26 cellular contexts compared by ENCODE assay signal in the genomic region with DNA sequence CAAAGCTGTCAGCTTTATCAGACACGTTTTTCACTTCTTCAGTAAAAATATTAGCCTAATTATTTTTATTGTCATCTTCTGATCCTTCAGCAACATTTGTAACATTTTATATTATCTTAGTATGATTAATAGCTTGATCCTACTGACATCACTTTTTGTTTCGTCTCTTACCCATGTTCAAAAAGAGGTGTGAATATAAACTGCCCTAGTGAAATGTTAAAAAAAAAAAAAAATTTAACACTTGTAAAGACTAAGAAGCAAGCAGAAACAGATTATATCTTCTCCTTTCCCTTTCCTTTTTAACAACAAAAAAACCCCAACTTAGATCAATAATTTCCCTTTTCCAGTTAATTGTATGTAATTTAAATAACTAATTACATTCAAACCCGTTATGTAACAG. TPM values are rescaled to one million over a fixed set of nuclear protein-coding genes. Genes with fewer than 3 reads are reported as not detected.
DNase-seq lines count a peak whose midpoint lies in the region; ATAC-seq, FAIRE-seq and TF ChIP-seq lines count a peak whose summit lies in the region.
"Had no signal": no experiment of that assay in that cellular context is flagged by ENCODE, and none has a peak within 500 bp of the region (broad histone marks: within the 10 kb centered on the region; RNA-seq: fewer than 3 reads in every experiment).

No MANE protein-coding gene starts in this region.

- intact Hi-C loops in activated CD4-positive, alpha-beta T cell treated with anti-CD3 and anti-CD28 coated beads, Interleukin-2, amount 10 ng/mL, durations not matched to agents 24 days and 14 days (cut with micrococcal nuclease) = no loop called here

- no peak overlapping the region for H2AFZ ChIP-seq in osteoblast (ENCODE audit: low read length)
- H2AFZ ChIP-seq: GM23248 had no signal

- TF ChIP-seq CTCF in foreskin fibroblast (IDR thresholded peaks at IDR 0.05; ENCODE audit: low read depth, low read length) (no peak), osteoblast (IDR thresholded peaks at IDR 0.05; ENCODE audit: extremely low read depth, low read depth, low read length) (no peak)

- H3K27ac Mint-ChIP-seq in activated CD4-positive, alpha-beta T cell treated with anti-CD3 and anti-CD28 coated beads, Interleukin-2, amount 10 ng/mL, durations not matched to agents 24 days and 14 days = peak overlapping the region; percentile 25
- H3K27ac Mint-ChIP-seq in central memory CD8-positive, alpha-beta T cell (ENCODE audit: low read depth) = peak overlapping the region; percentile 90
- H3K27ac Mint-ChIP-seq: CD14-positive monocyte; CD4-positive, alpha-beta T cell had no signal

- FAIRE-seq in A204.1 (lab: Jason Lieb, UNC) = peak; percentile 67
- FAIRE-seq: A549, D721Med, GM19239, H1 had no signal

- peaks cover 40% of the 10 kb centered on the region for H3K36me3 Mint-ChIP-seq in activated CD4-positive, alpha-beta T cell treated with anti-CD3 and anti-CD28 coated beads, Interleukin-2, amount 10 ng/mL, durations not matched to agents 24 days and 14 days (ENCODE audit: low read depth)
- peaks cover 8% of the 10 kb centered on the region for H3K36me3 Mint-ChIP-seq in central memory CD8-positive, alpha-beta T cell (ENCODE audit: insufficient read depth)

- no peak overlapping the region for H3K27ac ChIP-seq in osteoblast (ENCODE audit: low read depth, low read length)
- H3K27ac ChIP-seq: 22Rv1; A549; BLaER1 treated with 17β-estradiol and CSF1 and Interleukin-3, amounts not matched to agents 10 nM and 100 nM; GM23248 had no signal

- H3K27me3 Mint-ChIP-seq in activated CD4-positive, alpha-beta T cell treated with anti-CD3 and anti-CD28 coated beads, Interleukin-2, amount 10 ng/mL, durations not matched to agents 24 days and 14 days = no peaks in the 10 kb centered on the region
- no peaks in the 10 kb centered on the region for H3K27me3 Mint-ChIP-seq in central memory CD8-positive, alpha-beta T cell
- H3K27me3 Mint-ChIP-seq: CD4-positive, alpha-beta T cell; CD8-positive, alpha-beta memory T cell had no signal

- no peaks in the 10 kb centered on the region for H3K9me3 ChIP-seq in osteoblast (ENCODE audit: low read depth, low read length)
- H3K9me3 ChIP-seq: A549; BE2C; BLaER1 treated with 17β-estradiol and CSF1 and Interleukin-3, amounts not matched to agents 10 nM and 100 nM had no signal

- H3K4me3 ChIP-seq in foreskin fibroblast (ENCODE audit: low read depth in 1 of 2, low read length in 2 of 2) (no peak overlapping the region), osteoblast (ENCODE audit: insufficient read depth, low read length) (no peak overlapping the region)
- H3K4me3 ChIP-seq: A549; BLaER1 treated with 17β-estradiol and CSF1 and Interleukin-3, amounts not matched to agents 10 nM and 100 nM; GM12878; GM23248 had no signal

- H3K36me3 ChIP-seq in osteoblast (ENCODE audit: insufficient read depth, low read length) = peaks cover 5% of the 10 kb centered on the region

- H4K20me1 ChIP-seq in osteoblast (ENCODE audit: insufficient read depth, low read length) = no peaks in the 10 kb centered on the region
- H4K20me1 ChIP-seq: BLaER1 treated with 17β-estradiol and CSF1 and Interleukin-3, amounts not matched to agents 10 nM and 100 nM had no signal

- H3K79me2 ChIP-seq in osteoblast (ENCODE audit: insufficient read depth, low read length) = no peaks in the 10 kb centered on the region

- H3K4me2 ChIP-seq in osteoblast (ENCODE audit: insufficient read depth, low read length) = no peak overlapping the region
- H3K4me2 ChIP-seq: A549; BLaER1 treated with 17β-estradiol and CSF1 and Interleukin-3, amounts not matched to agents 10 nM and 100 nM had no signal

- no peak for DNase-seq in activated CD4-positive, alpha-beta T cell treated with anti-CD3 and anti-CD28 coated beads, Interleukin-2, amount 10 ng/mL, durations not matched to agents 24 days and 14 days
- DNase-seq in activated CD4-positive, alpha-beta T cell treated with anti-CD3 and anti-CD28 coated beads for 1 hour = no peak
- no peak for DNase-seq in central memory CD8-positive, alpha-beta T cell (ENCODE audit: low spot score in 2 of 2)
- DNase-seq in foreskin fibroblast (no peak), osteoblast (ENCODE audit: insufficient read length, low spot score, missing footprints) (no peak)
- DNase-seq: ACHN; AML-193; BE2C; CD4-positive, alpha-beta T cell; CD8-positive, alpha-beta memory T cell; DMS 273 treated with DMSO at 0.1 percent for 48 hours; DMS79; EL; GDM1; GM23248; H7; HCEC 1CT had no signal

- H3K9me3 Mint-ChIP-seq in activated CD4-positive, alpha-beta T cell treated with anti-CD3 and anti-CD28 coated beads, Interleukin-2, amount 10 ng/mL, durations not matched to agents 24 days and 14 days = no peaks in the 10 kb centered on the region
- H3K9me3 Mint-ChIP-seq in central memory CD8-positive, alpha-beta T cell = no peaks in the 10 kb centered on the region
- H3K9me3 Mint-ChIP-seq: CD4-positive, alpha-beta T cell; CD8-positive, alpha-beta memory T cell had no signal

- H3K4me1 ChIP-seq in osteoblast (ENCODE audit: insufficient read depth, low read length) = no peaks in the 10 kb centered on the region
- H3K4me1 ChIP-seq: A549, BE2C had no signal

- ATAC-seq in central memory CD8-positive, alpha-beta T cell (replicated peaks; ENCODE audit: extremely low read depth, poor library complexity, severe bottlenecking) = no peak
- ATAC-seq: A549, GM12878 had no signal

- peaks cover 18% of the 10 kb centered on the region for H3K4me1 Mint-ChIP-seq in activated CD4-positive, alpha-beta T cell treated with anti-CD3 and anti-CD28 coated beads, Interleukin-2, amount 10 ng/mL, durations not matched to agents 24 days and 14 days
- peaks cover 15% of the 10 kb centered on the region for H3K4me1 Mint-ChIP-seq in central memory CD8-positive, alpha-beta T cell

- H3K4me3 Mint-ChIP-seq in activated CD4-positive, alpha-beta T cell treated with anti-CD3 and anti-CD28 coated beads, Interleukin-2, amount 10 ng/mL, durations not matched to agents 24 days and 14 days = no peak overlapping the region
- H3K4me3 Mint-ChIP-seq in central memory CD8-positive, alpha-beta T cell = no peak overlapping the region
- H3K4me3 Mint-ChIP-seq: CD14-positive monocyte; CD4-positive, alpha-beta T cell; CD8-positive, alpha-beta memory T cell had no signal

- no peaks in the 10 kb centered on the region for H3K27me3 ChIP-seq in osteoblast (ENCODE audit: insufficient read depth, low read length)
- H3K27me3 ChIP-seq: BE2C; BLaER1 treated with 17β-estradiol and CSF1 and Interleukin-3, amounts not matched to agents 10 nM and 100 nM had no signal

RNA-seq across cellular contexts. Expression of a gene that starts 36.2 kb away (rescaled TPM):
- 0.17 and 0.33 TPM in 2 replicates for total RNA-seq in activated CD4-positive, alpha-beta T cell treated with anti-CD3 and anti-CD28 coated beads, Interleukin-2, amount 10 ng/mL, durations not matched to agents 24 days and 14 days
- under 0.01 and 0.36 TPM in 2 replicates for total RNA-seq in osteoblast
- total RNA-seq: CD4-positive, alpha-beta T cell; CD8-positive, alpha-beta memory T cell; GM12878; GM23248; H1; H7 had no signal

RNA-seq across cellular contexts. Expression of a gene that starts 45.9 kb away (rescaled TPM):
- total RNA-seq in activated CD4-positive, alpha-beta T cell treated with anti-CD3 and anti-CD28 coated beads, Interleukin-2, amount 10 ng/mL, durations not matched to agents 24 days and 14 days = 78.5 and 83.2 TPM in 2 replicates
- total RNA-seq in osteoblast = 43.0 and 46.3 TPM in 2 replicates
